ENCODE assay signal across 1 cellular context in the genomic region with DNA sequence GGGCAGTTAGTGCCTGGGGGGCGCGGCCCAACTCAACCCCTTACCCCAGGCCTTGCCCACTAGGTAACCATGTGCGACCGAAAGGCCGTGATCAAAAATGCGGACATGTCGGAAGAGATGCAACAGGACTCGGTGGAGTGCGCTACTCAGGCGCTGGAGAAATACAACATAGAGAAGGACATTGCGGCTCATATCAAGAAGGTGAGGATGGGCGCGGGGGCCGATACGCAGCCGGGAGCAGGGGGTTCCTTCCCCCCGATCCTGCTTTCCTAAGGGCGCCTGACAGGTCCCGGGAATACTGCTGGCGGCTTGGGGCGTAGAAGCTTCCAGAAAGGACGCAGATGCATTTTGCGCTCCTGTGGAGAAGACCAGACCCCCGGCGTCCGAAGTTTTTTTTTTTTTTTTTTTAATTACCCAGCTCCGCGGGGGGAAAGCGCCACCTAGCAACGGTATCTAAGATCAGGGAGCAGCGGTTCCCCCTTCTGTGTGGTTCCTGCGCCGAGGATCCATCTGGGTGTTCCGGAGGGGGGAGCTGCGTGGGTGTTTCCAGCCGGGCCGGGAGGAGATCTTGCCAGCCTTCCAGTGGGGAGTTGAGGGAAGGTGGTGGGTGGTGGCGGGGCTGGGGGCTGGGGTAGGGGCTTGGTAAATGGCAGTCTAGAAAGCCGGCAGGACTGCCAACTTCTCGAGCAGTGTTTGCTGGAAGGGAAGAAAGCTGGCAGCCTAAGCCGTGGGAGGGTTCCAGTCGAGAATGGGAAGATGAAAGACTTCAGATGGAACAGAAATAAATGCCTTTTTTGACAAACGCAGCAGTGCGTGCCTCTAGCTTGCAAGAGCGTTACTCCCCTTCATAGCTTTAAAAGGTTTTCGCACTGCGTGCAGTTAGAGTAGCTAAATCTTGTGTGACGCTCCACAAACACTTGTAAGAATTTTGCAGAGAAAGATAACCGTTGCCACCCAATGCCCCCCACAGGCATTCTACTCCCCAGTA.
TF ChIP-seq lines count a peak whose summit lies in the region.

No MANE protein-coding gene starts in this region.

TF ChIP-seq in SK-N-SH, 30 proteins besides CTCF, POLR2A, EP300 and RAD21 (continued from another document):
- TF ChIP-seq, protein P1, sequence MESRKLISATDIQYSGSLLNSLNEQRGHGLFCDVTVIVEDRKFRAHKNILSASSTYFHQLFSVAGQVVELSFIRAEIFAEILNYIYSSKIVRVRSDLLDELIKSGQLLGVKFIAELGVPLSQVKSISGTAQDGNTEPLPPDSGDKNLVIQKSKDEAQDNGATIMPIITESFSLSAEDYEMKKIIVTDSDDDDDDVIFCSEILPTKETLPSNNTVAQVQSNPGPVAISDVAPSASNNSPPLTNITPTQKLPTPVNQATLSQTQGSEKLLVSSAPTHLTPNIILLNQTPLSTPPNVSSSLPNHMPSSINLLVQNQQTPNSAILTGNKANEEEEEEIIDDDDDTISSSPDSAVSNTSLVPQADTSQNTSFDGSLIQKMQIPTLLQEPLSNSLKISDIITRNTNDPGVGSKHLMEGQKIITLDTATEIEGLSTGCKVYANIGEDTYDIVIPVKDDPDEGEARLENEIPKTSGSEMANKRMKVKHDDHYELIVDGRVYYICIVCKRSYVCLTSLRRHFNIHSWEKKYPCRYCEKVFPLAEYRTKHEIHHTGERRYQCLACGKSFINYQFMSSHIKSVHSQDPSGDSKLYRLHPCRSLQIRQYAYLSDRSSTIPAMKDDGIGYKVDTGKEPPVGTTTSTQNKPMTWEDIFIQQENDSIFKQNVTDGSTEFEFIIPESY (IDR thresholded peaks at IDR 0.05; ENCODE audit: borderline replicate concordance, low read depth): no peak
- TF ChIP-seq, protein P2, sequence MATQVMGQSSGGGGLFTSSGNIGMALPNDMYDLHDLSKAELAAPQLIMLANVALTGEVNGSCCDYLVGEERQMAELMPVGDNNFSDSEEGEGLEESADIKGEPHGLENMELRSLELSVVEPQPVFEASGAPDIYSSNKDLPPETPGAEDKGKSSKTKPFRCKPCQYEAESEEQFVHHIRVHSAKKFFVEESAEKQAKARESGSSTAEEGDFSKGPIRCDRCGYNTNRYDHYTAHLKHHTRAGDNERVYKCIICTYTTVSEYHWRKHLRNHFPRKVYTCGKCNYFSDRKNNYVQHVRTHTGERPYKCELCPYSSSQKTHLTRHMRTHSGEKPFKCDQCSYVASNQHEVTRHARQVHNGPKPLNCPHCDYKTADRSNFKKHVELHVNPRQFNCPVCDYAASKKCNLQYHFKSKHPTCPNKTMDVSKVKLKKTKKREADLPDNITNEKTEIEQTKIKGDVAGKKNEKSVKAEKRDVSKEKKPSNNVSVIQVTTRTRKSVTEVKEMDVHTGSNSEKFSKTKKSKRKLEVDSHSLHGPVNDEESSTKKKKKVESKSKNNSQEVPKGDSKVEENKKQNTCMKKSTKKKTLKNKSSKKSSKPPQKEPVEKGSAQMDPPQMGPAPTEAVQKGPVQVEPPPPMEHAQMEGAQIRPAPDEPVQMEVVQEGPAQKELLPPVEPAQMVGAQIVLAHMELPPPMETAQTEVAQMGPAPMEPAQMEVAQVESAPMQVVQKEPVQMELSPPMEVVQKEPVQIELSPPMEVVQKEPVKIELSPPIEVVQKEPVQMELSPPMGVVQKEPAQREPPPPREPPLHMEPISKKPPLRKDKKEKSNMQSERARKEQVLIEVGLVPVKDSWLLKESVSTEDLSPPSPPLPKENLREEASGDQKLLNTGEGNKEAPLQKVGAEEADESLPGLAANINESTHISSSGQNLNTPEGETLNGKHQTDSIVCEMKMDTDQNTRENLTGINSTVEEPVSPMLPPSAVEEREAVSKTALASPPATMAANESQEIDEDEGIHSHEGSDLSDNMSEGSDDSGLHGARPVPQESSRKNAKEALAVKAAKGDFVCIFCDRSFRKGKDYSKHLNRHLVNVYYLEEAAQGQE (IDR thresholded peaks at IDR 0.05; ENCODE audit: low read depth, low read length): no peak
- peak; percentile 35; the same call in 1 of the 2 replicates for TF ChIP-seq MXI1 (IDR thresholded peaks at IDR 0.05; ENCODE audit: low read depth, low read length)
- TF ChIP-seq RXRA (IDR thresholded peaks at IDR 0.05; ENCODE audit: borderline replicate concordance, low read depth): no peak
- TF ChIP-seq RFX5 (IDR thresholded peaks at IDR 0.05; ENCODE audit: low read length): no peak
- TF ChIP-seq TEAD4 (IDR thresholded peaks at IDR 0.05; ENCODE audit: borderline replicate concordance, insufficient read depth): no peak
- TF ChIP-seq FOXJ3 (CRISPR knock-in tag; IDR thresholded peaks at IDR 0.05): no peak
- TF ChIP-seq, protein P3, sequence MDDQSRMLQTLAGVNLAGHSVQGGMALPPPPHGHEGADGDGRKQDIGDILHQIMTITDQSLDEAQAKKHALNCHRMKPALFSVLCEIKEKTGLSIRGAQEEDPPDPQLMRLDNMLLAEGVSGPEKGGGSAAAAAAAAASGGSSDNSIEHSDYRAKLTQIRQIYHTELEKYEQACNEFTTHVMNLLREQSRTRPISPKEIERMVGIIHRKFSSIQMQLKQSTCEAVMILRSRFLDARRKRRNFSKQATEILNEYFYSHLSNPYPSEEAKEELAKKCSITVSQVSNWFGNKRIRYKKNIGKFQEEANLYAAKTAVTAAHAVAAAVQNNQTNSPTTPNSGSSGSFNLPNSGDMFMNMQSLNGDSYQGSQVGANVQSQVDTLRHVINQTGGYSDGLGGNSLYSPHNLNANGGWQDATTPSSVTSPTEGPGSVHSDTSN (IDR thresholded peaks at IDR 0.05): no peak
- TF ChIP-seq MEF2A (IDR thresholded peaks at IDR 0.05; ENCODE audit: borderline replicate concordance, low read depth): no peak
- TF ChIP-seq, protein P4, sequence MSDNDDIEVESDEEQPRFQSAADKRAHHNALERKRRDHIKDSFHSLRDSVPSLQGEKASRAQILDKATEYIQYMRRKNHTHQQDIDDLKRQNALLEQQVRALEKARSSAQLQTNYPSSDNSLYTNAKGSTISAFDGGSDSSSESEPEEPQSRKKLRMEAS (IDR thresholded peaks at IDR 0.05; ENCODE audit: low read depth): no peak
- TF ChIP-seq GATA2 (CRISPR knock-in tag; IDR thresholded peaks at IDR 0.05): peak; percentile 48
- no peak for TF ChIP-seq ELF1 (IDR thresholded peaks at IDR 0.05)
- TF ChIP-seq, protein P5, sequence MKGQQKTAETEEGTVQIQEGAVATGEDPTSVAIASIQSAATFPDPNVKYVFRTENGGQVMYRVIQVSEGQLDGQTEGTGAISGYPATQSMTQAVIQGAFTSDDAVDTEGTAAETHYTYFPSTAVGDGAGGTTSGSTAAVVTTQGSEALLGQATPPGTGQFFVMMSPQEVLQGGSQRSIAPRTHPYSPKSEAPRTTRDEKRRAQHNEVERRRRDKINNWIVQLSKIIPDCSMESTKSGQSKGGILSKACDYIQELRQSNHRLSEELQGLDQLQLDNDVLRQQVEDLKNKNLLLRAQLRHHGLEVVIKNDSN (IDR thresholded peaks at IDR 0.05; ENCODE audit: borderline replicate concordance, low read depth): no peak
- TF ChIP-seq TAF1 (IDR thresholded peaks at IDR 0.05; ENCODE audit: borderline replicate concordance, low read depth, low read length): peak; percentile 6; the same call in 1 of the 2 replicates
- TF ChIP-seq JUND (IDR thresholded peaks at IDR 0.05): no peak
- no peak for TF ChIP-seq YY1 (IDR thresholded peaks at IDR 0.05; ENCODE audit: low read depth)
- peak; percentile 12; the same call in 1 of the 2 replicates for TF ChIP-seq SMC3 (IDR thresholded peaks at IDR 0.05; ENCODE audit: low read depth, low read length)
- TF ChIP-seq, protein P6, sequence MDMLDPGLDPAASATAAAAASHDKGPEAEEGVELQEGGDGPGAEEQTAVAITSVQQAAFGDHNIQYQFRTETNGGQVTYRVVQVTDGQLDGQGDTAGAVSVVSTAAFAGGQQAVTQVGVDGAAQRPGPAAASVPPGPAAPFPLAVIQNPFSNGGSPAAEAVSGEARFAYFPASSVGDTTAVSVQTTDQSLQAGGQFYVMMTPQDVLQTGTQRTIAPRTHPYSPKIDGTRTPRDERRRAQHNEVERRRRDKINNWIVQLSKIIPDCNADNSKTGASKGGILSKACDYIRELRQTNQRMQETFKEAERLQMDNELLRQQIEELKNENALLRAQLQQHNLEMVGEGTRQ (IDR thresholded peaks at IDR 0.05; ENCODE audit: borderline replicate concordance, low read depth, low read length): no peak
- no peak for TF ChIP-seq RCOR1 (IDR thresholded peaks at IDR 0.05; ENCODE audit: low read length)
- no peak for TF ChIP-seq POLR2AphosphoS5 (IDR thresholded peaks at IDR 0.05; ENCODE audit: low read depth, low read length)
